ENCODE assay signal across 8 cellular contexts in the genomic region with DNA sequence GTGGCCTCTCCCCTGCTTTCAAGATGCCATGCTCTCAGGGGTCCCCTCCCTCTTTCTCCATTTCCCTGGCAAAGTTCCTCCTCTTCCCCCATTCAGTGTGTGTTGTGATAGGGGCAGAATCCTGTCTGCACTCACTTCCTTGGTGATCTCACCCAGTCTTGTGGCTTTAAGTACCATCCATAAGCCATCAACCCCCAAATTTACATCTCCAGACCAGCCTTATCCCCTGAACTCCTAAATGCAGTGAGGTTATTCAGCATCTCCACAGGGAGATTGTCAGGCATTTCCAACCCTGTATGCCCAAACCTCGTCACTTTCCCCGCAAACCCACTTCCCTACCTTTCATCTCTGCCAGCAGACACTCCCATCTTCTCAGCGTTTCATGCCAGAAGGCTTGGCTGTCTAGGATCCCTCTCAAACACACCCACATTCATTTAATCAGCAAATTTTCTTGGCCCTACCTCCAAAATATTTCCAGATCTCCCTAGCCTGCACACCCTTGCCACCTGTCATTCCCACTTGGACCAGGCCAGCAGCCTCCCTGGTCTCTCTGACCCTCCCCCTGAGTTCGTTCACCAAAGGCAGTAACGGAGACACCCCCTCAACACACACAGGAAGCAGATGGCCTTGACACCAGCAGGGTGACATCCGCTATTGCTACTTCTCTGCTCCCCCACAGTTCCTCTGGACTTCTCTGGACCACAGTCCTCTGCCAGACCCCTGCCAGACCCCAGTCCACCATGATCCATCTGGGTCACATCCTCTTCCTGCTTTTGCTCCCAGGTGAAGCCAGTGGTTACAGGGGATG. TPM values are rescaled to one million over a fixed set of nuclear protein-coding genes. Genes with fewer than 3 reads are reported as not detected.
DNase-seq lines count a peak whose midpoint lies in the region; ATAC-seq and TF ChIP-seq lines count a peak whose summit lies in the region.

A gene with protein sequence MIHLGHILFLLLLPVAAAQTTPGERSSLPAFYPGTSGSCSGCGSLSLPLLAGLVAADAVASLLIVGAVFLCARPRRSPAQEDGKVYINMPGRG (plus strand): TSS at position 676 of the 808 bp plus-strand sequence. CDS start 65 bp downstream, at position 741.

- peaks cover 2 to 4% of the 10 kb centered on the region in 2 donors for H3K36me3 ChIP-seq in muscle layer of duodenum (ENCODE audit: control insufficient read depth in 1 of 2, insufficient read depth in 2 of 2, low read length in 2 of 2)

- in situ Hi-C loops in GM13977 (cut with MboI; ENCODE audit: low pct_unique_long_range_greater_than_20kb, low sequenced_read_pairs, unreplicated experiment) = no loop called here

- DNase-seq in A172 (ENCODE audit: low spot score) (peak; percentile 84), GM13977 (ENCODE audit: low spot score) (peak; percentile 61), T follicular helper cell (ENCODE audit: low read depth) (peak; percentile 47), choroid plexus epithelial cell (ENCODE audit: low read depth) (no peak), cerebellar cortex (ENCODE audit: low spot score) (no peak)

- peak within 1 kb of the TSS; percentile 80 for H3K27ac ChIP-seq in muscle layer of duodenum (ENCODE audit: low read length)

- TF ChIP-seq CTCF in GM13977 (IDR thresholded peaks at IDR 0.05; ENCODE audit: extremely low read depth, insufficient read depth, missing control alignments) = no peak
- no peak for TF ChIP-seq CTCF in choroid plexus epithelial cell (conservative IDR thresholded peaks at IDR 0.05; ENCODE audit: low read depth, low read length)

- no peaks in the 10 kb centered on the region for H3K27me3 ChIP-seq in muscle layer of duodenum (ENCODE audit: low read depth, low read length)

- peaks cover 0 to 36% of the 10 kb centered on the region in 2 donors for H3K4me1 ChIP-seq in muscle layer of duodenum (ENCODE audit: control insufficient read depth in 1 of 2, insufficient read depth in 2 of 2, low read length in 2 of 2)

- no peak for ATAC-seq in HG02970 (IDR thresholded peaks at IDR 0.05; ENCODE audit: low FRiP score, unreplicated experiment)
- no peak for ATAC-seq in HG03108 (IDR thresholded peaks at IDR 0.05; ENCODE audit: unreplicated experiment)

- no peaks in the 10 kb centered on the region for H3K9me3 ChIP-seq in muscle layer of duodenum (ENCODE audit: control insufficient read depth in 1 of 2, low read length in 2 of 2)

- peak within 1 kb of the TSS; percentile 48 for H3K4me3 ChIP-seq in choroid plexus epithelial cell (ENCODE audit: low read depth, low read length)
- peak within 1 kb of the TSS; percentile 21 to 48 for H3K4me3 ChIP-seq in muscle layer of duodenum (ENCODE audit: low read depth in 1 of 2, low read length in 2 of 2)

RNA-seq across cellular contexts. Expression of the gene that starts here (rescaled TPM):
- total RNA-seq in A172 (2014; rRNA removed; shearing (Covaris generic)) = 0.69 TPM in 1 of 2 replicates, not detected in the other

Comparison
In these comparisons a context has a peak if more than half of its experiments do, and no peak if none do; other contexts are left out.
1. Peak in DNase-seq in A172; RNA of the gene not detected or under 1 TPM.
2. DNase-seq: peak in GM13977 (single experiment) and T follicular helper cell (single experiment); none in choroid plexus epithelial cell (single experiment) and cerebellar cortex (single experiment).